Comparison of ENCODE assay signal across 8 cellular contexts in genomic region chr9:72592501-72593403, GRCh38.
A peak's percentile ranks its signal among the peaks of the same experiment; 100 is the strongest.
DNase-seq lines count a peak whose midpoint lies in the region; ATAC-seq, FAIRE-seq and TF ChIP-seq lines count a peak whose summit lies in the region.

No MANE protein-coding gene starts in this region.

- peak; percentile 93 for FAIRE-seq in pancreas (lab: Jason Lieb, UNC)

- DNase-seq in COR-L47 (lab: John Stamatoyannopoulos, UW) (peak; percentile 32), NCI-H345 (lab: John Stamatoyannopoulos, UW) (peak; percentile 42), glomerular visceral epithelial cell (ENCODE audit: extremely low spot score) (peak; percentile 67), pancreas (peak in 2 of 6 donors; percentile 30 to 46), T1000 (lab: John Stamatoyannopoulos, UW) (no peak)
- DNase-seq in activated CD4-positive, alpha-beta memory T cell treated with anti-CD3 and anti-CD28 coated beads, Interleukin-2, amount 10 ng/mL, durations not matched to agents 7 days and 5 days, result peak; percentile 42

- no peaks in the 10 kb centered on the region for H3K36me3 Mint-ChIP-seq in activated CD4-positive, alpha-beta memory T cell treated with anti-CD3 and anti-CD28 coated beads, Interleukin-2, amount 10 ng/mL, durations not matched to agents 7 days and 5 days (ENCODE audit: low read depth)

- peaks cover 65% of the 10 kb centered on the region for H3K4me1 Mint-ChIP-seq in activated CD4-positive, alpha-beta memory T cell treated with anti-CD3 and anti-CD28 coated beads, Interleukin-2, amount 10 ng/mL, durations not matched to agents 7 days and 5 days

- POLR2A ChIA-PET in activated CD4-positive, alpha-beta memory T cell treated with anti-CD3 and anti-CD28 coated beads, Interleukin-2, amount 10 ng/mL, durations not matched to agents 7 days and 5 days (lab: Charles Lee), result interaction anchor here (0.9 to 1.2 kb wide), 2 partner anchors 66 to 228 kb away, joined by 3 to 7 read pairs; partner anchors contain the start of gene ZFAND5

- WGBS in pancreas, 2 donors, result 31 to 34% methylated on average over 5 of the region's 5 CpGs

- H3K27me3 ChIP-seq in pancreas, result no peaks in the 10 kb centered on the region

- no peak overlapping the region for H3K27ac Mint-ChIP-seq in activated CD4-positive, alpha-beta memory T cell treated with anti-CD3 and anti-CD28 coated beads, Interleukin-2, amount 10 ng/mL, durations not matched to agents 7 days and 5 days

- peaks cover 8% of the 10 kb centered on the region for H3K27me3 Mint-ChIP-seq in activated CD4-positive, alpha-beta memory T cell treated with anti-CD3 and anti-CD28 coated beads, Interleukin-2, amount 10 ng/mL, durations not matched to agents 7 days and 5 days

- peak; percentile 75 to 89 (median 84) for TF ChIP-seq CTCF in pancreas (IDR thresholded peaks at IDR 0.05)

- ATAC-seq in GM18870 (IDR thresholded peaks at IDR 0.05; ENCODE audit: unreplicated experiment) (peak; percentile 71), HG03175 (IDR thresholded peaks at IDR 0.05; ENCODE audit: unreplicated experiment) (peak; percentile 75), pancreas (peak; percentile 89 to 97 (median 95))

- no peaks in the 10 kb centered on the region for H3K9me3 Mint-ChIP-seq in activated CD4-positive, alpha-beta memory T cell treated with anti-CD3 and anti-CD28 coated beads, Interleukin-2, amount 10 ng/mL, durations not matched to agents 7 days and 5 days

- no peaks in the 10 kb centered on the region for H3K36me3 ChIP-seq in pancreas

- no peak overlapping the region for H3K4me3 ChIP-seq in pancreas

- H3K27ac ChIP-seq in pancreas, result no peak overlapping the region

- CTCF ChIA-PET in activated CD4-positive, alpha-beta memory T cell treated with anti-CD3 and anti-CD28 coated beads, Interleukin-2, amount 10 ng/mL, durations not matched to agents 7 days and 5 days (lab: Charles Lee), result interaction anchor here (0.6 to 4.0 kb wide), 10 partner anchors 11 to 416 kb away, joined by 3 to 45 read pairs (median 5); no protein-coding TSS in a partner anchor

- peaks cover 0 to 5% (median 0%) of the 10 kb centered on the region in 3 donors for H3K4me1 ChIP-seq in pancreas

- H3K9me3 ChIP-seq in pancreas, result no peaks in the 10 kb centered on the region

- intact Hi-C loops in pancreas (cut with DNase I), result loop anchor here in 1 of 3 donors (5.0 to 10.0 kb wide), 2 partner anchors 232 to 300 kb away; no protein-coding TSS in a partner anchor

- H3K4me3 Mint-ChIP-seq in activated CD4-positive, alpha-beta memory T cell treated with anti-CD3 and anti-CD28 coated beads, Interleukin-2, amount 10 ng/mL, durations not matched to agents 7 days and 5 days, result no peak overlapping the region
